In the genomic region with DNA sequence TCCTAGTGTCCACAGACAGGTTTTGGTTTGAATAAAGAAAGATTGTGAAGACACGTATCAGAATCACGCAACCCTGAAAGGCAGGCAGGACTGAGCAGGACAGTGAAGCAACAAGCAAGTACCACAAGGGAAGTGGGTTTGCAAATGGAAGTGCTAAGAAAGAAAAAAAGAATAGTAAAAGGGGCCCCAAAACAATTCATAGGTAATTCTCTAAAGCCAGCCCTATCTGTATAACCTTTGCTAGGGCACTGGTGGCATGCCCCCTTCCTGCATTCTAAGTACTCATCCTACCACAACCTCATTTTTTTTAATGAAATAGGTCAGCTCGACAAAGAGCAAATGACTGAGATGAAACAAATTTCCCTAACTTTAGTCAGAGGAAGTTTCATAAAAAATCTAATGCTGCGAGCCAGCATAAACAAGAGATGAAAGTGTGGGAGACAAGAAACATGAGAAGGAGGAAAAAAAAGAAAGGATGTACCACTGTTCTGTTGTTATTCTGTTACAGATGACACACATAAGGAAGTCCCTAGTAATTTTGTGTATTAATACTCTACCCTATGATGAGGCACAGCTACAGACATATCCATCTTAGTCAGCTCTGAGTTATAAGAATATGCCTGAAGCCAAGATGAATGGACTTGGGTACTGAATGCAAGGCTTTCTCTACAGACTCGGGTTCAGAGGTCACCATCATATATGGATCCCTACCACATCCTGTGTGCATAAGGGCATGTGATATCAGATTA, we compare ENCODE assay signal across 10 cellular contexts. TPM values are rescaled to one million over a fixed set of nuclear protein-coding genes. Genes with fewer than 3 reads are reported as not detected.
DNase-seq lines count a peak whose midpoint lies in the region; ATAC-seq, FAIRE-seq and TF ChIP-seq lines count a peak whose summit lies in the region.
"Had no signal": no experiment of that assay in that cellular context is flagged by ENCODE, and none has a peak within 500 bp of the region (broad histone marks: within the 10 kb centered on the region; RNA-seq: fewer than 3 reads in every experiment).

No MANE protein-coding gene starts in this region.

- TF ChIP-seq POLR2A in GM12891 (IDR thresholded peaks at IDR 0.05; ENCODE audit: low read depth, low read length) (peak; percentile 40; the same call in 1 of the 2 replicates), lower leg skin (IDR thresholded peaks at IDR 0.05) (no peak)

- no peaks in the 10 kb centered on the region for H3K36me3 ChIP-seq in brain microvascular endothelial cell (replicated peaks)
- H3K36me3 ChIP-seq in MM.1S (replicated peaks; ENCODE audit: insufficient read depth, low read length): no peaks in the 10 kb centered on the region

- H3K4me1 ChIP-seq in MM.1S (ENCODE audit: low read length): no peaks in the 10 kb centered on the region

- H3K27me3 ChIP-seq in brain microvascular endothelial cell (replicated peaks) (no peaks in the 10 kb centered on the region), MM.1S (replicated peaks; ENCODE audit: insufficient read depth, low read length) (no peaks in the 10 kb centered on the region)

- peak overlapping the region; percentile 62 for H3K27ac Mint-ChIP-seq in stimulated activated memory B cell treated with anti-CD40 and anti-IgM and Interleukin-4, amounts not matched to agents 10 μg/mL and 1 μg/mL and 100 μg/mL, for 72 hours

- H3K9me3 ChIP-seq in MM.1S (replicated peaks; ENCODE audit: insufficient read depth, low read length): no peaks in the 10 kb centered on the region

- no peaks in the 10 kb centered on the region for H3K9me2 ChIP-seq in MM.1S (replicated peaks; ENCODE audit: insufficient read depth, low read length)

- ATAC-seq in GM21619 (IDR thresholded peaks at IDR 0.05; ENCODE audit: unreplicated experiment): peak; percentile 70
- peak; percentile 84 for ATAC-seq in stimulated activated memory B cell treated with anti-CD40 and anti-IgM and Interleukin-4, amounts not matched to agents 10 μg/mL and 1 μg/mL and 100 μg/mL, for 72 hours

- no peaks in the 10 kb centered on the region for H3F3A ChIP-seq in MM.1S (ENCODE audit: insufficient read depth, low read length)

- DNase-seq in GM12891 (ENCODE audit: insufficient read length, low spot score) (no peak), KBM-7 (peak; percentile 50), brain microvascular endothelial cell (peak; percentile 67), lower leg skin (ENCODE audit: low spot score in 2 of 2) (no peak), MM.1S (no peak), Kasumi-1 (lab: John Stamatoyannopoulos, UW) (no peak)

- H3K9ac ChIP-seq in MM.1S (ENCODE audit: low read length): no peak overlapping the region

- H2AFZ ChIP-seq in MM.1S (ENCODE audit: low read length): no peak overlapping the region

- H4K20me1 ChIP-seq in MM.1S (ENCODE audit: insufficient read depth, low read length): no peaks in the 10 kb centered on the region

- 68 to 72% methylated on average over 5 of the region's 5 CpGs for WGBS in lower leg skin, 2 donors

- no peak for TF ChIP-seq CTCF in brain microvascular endothelial cell (IDR thresholded peaks at IDR 0.05; ENCODE audit: low read depth, low read length, missing control alignments)
- no peak for TF ChIP-seq CTCF in lower leg skin (IDR thresholded peaks at IDR 0.05)
- TF ChIP-seq CTCF in MM.1S (IDR thresholded peaks at IDR 0.05; ENCODE audit: low read length): no peak

- H3K4me3 ChIP-seq in brain microvascular endothelial cell (ENCODE audit: low read depth, low read length) (no peak overlapping the region), lower leg skin (ENCODE audit: low read depth, poor library complexity, severe bottlenecking) (no peak overlapping the region), MM.1S (ENCODE audit: low read length) (no peak overlapping the region)
- H3K4me3 ChIP-seq: SK-N-MC had no signal

- no peaks in the 10 kb centered on the region for H3K36me3 Mint-ChIP-seq in stimulated activated memory B cell treated with anti-CD40 and anti-IgM and Interleukin-4, amounts not matched to agents 10 μg/mL and 1 μg/mL and 100 μg/mL, for 72 hours

- H3K9me3 Mint-ChIP-seq in stimulated activated memory B cell treated with anti-CD40 and anti-IgM and Interleukin-4, amounts not matched to agents 10 μg/mL and 1 μg/mL and 100 μg/mL, for 72 hours: no peaks in the 10 kb centered on the region
- H3K9me3 Mint-ChIP-seq: neural crest cell had no signal

- peak overlapping the region; percentile 75 for H3K27ac ChIP-seq in brain microvascular endothelial cell
- H3K27ac ChIP-seq in MM.1S (ENCODE audit: low read length): no peak overlapping the region
- H3K27ac ChIP-seq: SK-N-MC had no signal

- no peaks in the 10 kb centered on the region for H3K79me2 ChIP-seq in MM.1S (ENCODE audit: low read length)

- peaks cover 12% of the 10 kb centered on the region for H3K4me1 Mint-ChIP-seq in stimulated activated memory B cell treated with anti-CD40 and anti-IgM and Interleukin-4, amounts not matched to agents 10 μg/mL and 1 μg/mL and 100 μg/mL, for 72 hours

- H3K4me3 Mint-ChIP-seq in stimulated activated memory B cell treated with anti-CD40 and anti-IgM and Interleukin-4, amounts not matched to agents 10 μg/mL and 1 μg/mL and 100 μg/mL, for 72 hours: no peak overlapping the region
- H3K4me3 Mint-ChIP-seq: neural crest cell had no signal

- H3K27me3 Mint-ChIP-seq in stimulated activated memory B cell treated with anti-CD40 and anti-IgM and Interleukin-4, amounts not matched to agents 10 μg/mL and 1 μg/mL and 100 μg/mL, for 72 hours: no peaks in the 10 kb centered on the region

- H3K4me2 ChIP-seq in MM.1S (ENCODE audit: low read depth, low read length): no peak overlapping the region

- peak; percentile 90 for FAIRE-seq in GM12891 (lab: Jason Lieb, UNC)

- intact Hi-C loops in lower leg skin (cut with DNase I; ENCODE audit: low total_unique reads): no loop called here

- in situ Hi-C loops in KBM-7 (cut with MboI; ENCODE audit: low pct_unique_long_range_greater_than_20kb, low sequenced_read_pairs): no loop called here
- in situ Hi-C loops in brain microvascular endothelial cell (cut with HindIII; ENCODE audit: low pct_ligation_motif_present, low sequenced_read_pairs): no loop called here

TF ChIP-seq in GM12891, 5 proteins besides CTCF, POLR2A, EP300 and RAD21:
- TF ChIP-seq TAF1 (IDR thresholded peaks at IDR 0.05; ENCODE audit: low read depth, low read length) (no peak), SPI1 (IDR thresholded peaks at IDR 0.05; ENCODE audit: low read depth, low read length) (peak; percentile 72)

RNA-seq across cellular contexts. Expression of a gene that starts 32.2 kb away (rescaled TPM):
- polyA plus RNA-seq in GM12891 (2012; ENCODE audit: low read depth, missing spikeins): 32.8 TPM
- 10 to 100 TPM; 37.4 to 69.3 (median 42.7) TPM for total RNA-seq in lower leg skin

Comparison
In these comparisons a context has a peak if more than half of its experiments do, and no peak if none do; other contexts are left out.
1. DNase-seq: peak in KBM-7 (single experiment) and brain microvascular endothelial cell (single experiment); none in GM12891 (single experiment), lower leg skin (0 of 2), MM.1S (single experiment) and Kasumi-1 (0 of 2).